In the genomic region with DNA sequence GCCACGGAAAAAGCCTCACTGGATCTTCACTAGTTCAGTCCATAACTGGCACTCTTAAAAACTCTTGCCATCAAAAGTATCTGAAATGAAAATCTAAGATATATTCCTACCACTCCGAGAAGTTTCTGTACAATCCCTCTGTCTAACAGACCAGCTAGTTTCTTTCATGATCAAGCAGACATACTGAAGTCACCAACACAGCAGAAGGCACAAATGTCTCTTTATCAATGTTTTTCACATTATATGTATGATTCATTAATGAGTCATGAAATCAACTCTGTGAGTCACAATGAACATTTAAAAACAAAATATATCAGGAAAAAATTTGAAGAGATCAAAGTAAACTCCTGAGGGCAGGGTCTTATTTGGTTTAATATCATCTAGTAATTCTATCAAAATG, we compare ENCODE assay signal across 21 cellular contexts. TPM values are rescaled to one million over a fixed set of nuclear protein-coding genes. Genes with fewer than 3 reads are reported as not detected.
DNase-seq lines count a peak whose midpoint lies in the region; ATAC-seq, FAIRE-seq and TF ChIP-seq lines count a peak whose summit lies in the region.
"Had no signal": no experiment of that assay in that cellular context is flagged by ENCODE, and none has a peak within 500 bp of the region (broad histone marks: within the 10 kb centered on the region; RNA-seq: fewer than 3 reads in every experiment).

No MANE protein-coding gene starts in this region.

- H3K4me1 Mint-ChIP-seq in HFFc6 (ENCODE audit: low read depth), result peaks cover 43% of the 10 kb centered on the region
- H3K4me1 Mint-ChIP-seq: naive B cell had no signal

- H3K4me3 Mint-ChIP-seq in HFFc6, result peak overlapping the region; percentile 21
- H3K4me3 Mint-ChIP-seq: activated naive CD8-positive, alpha-beta T cell; naive B cell had no signal

- peaks cover 21% of the 10 kb centered on the region for H3K9me3 Mint-ChIP-seq in HFFc6

- no peak overlapping the region for H3K4me2 ChIP-seq in A549

- H3K4me1 ChIP-seq in A549, result peaks cover 8% of the 10 kb centered on the region
- H3K4me1 ChIP-seq: body of pancreas, right atrium auricular region had no signal

- ATAC-seq in A549, result no peak
- no peak for ATAC-seq in GM18870 (IDR thresholded peaks at IDR 0.05; ENCODE audit: unreplicated experiment)
- ATAC-seq in HG03159 (IDR thresholded peaks at IDR 0.05; ENCODE audit: unreplicated experiment), result no peak
- ATAC-seq: body of pancreas had no signal

- H3K36me3 Mint-ChIP-seq in HFFc6 (ENCODE audit: low read depth), result peaks cover 19% of the 10 kb centered on the region
- H3K36me3 Mint-ChIP-seq: naive B cell had no signal

- no peak for DNase-seq in A549 (ENCODE audit: low read depth in 1 of 2, low spot score in 1 of 2)
- DNase-seq in HFFc6, result peak; percentile 26
- DNase-seq in astrocyte of the spinal cord (ENCODE audit: low read depth, low spot score), result peak; percentile 59
- DNase-seq in fibroblast of the aortic adventitia (ENCODE audit: low read depth), result peak; percentile 45
- no peak for DNase-seq in D721Med (ENCODE audit: insufficient read length, low spot score)
- DNase-seq in caudate nucleus (lab: John Stamatoyannopoulos, UW), result no peak
- DNase-seq: body of pancreas; cortex of kidney; GF-D8; KBM-7; mesendoderm; naive B cell; NCI-H2029; stimulated activated CD4-positive, alpha-beta T cell treated with anti-CD3 and anti-CD28 coated beads, Interleukin-15, amount 100 ng/mL, for 24 hours; substantia nigra had no signal

- H3K27ac ChIP-seq in A549 (peak overlapping the region in 1 of 2 experiments; percentile 23; a peak in 2 of 6 replicates), caudate nucleus (ENCODE audit: low read depth, low read length) (no peak overlapping the region)
- H3K27ac ChIP-seq: body of pancreas, right atrium auricular region had no signal

- TF ChIP-seq CTCF in A549 (IDR thresholded peaks at IDR 0.05) (no peak), HFFc6 (IDR thresholded peaks at IDR 0.05) (no peak), astrocyte of the spinal cord (IDR thresholded peaks at IDR 0.05; ENCODE audit: low read depth, low read length) (no peak), fibroblast of the aortic adventitia (IDR thresholded peaks at IDR 0.05; ENCODE audit: insufficient read depth, low read length) (no peak), D721Med (IDR thresholded peaks at IDR 0.05; ENCODE audit: insufficient read depth, missing control alignments) (no peak)

- H3K9me3 ChIP-seq in A549, result peaks cover 11% of the 10 kb centered on the region; the same call in 1 of the 3 replicates
- H3K9me3 ChIP-seq: body of pancreas had no signal

- H3K27me3 Mint-ChIP-seq in HFFc6 (ENCODE audit: insufficient read depth), result peaks cover 3% of the 10 kb centered on the region; the same call in 1 of the 2 replicates
- H3K27me3 Mint-ChIP-seq: activated naive CD8-positive, alpha-beta T cell had no signal

- H3K27ac Mint-ChIP-seq in HFFc6, result peak overlapping the region; percentile 40
- H3K27ac Mint-ChIP-seq: activated naive CD8-positive, alpha-beta T cell; naive B cell had no signal

- no peak for TF ChIP-seq POLR2A in A549 (IDR thresholded peaks at IDR 0.05; ENCODE audit: low read length)

- TF ChIP-seq RAD21 in A549 (conservative IDR thresholded peaks at IDR 0.05 in 1 of 2, IDR thresholded peaks at IDR 0.05 in 1 of 2), result no peak

- H3K4me3 ChIP-seq in A549, result no peak overlapping the region
- H3K4me3 ChIP-seq in astrocyte of the spinal cord (ENCODE audit: low read depth, low read length), result no peak overlapping the region
- no peak overlapping the region for H3K4me3 ChIP-seq in fibroblast of the aortic adventitia (ENCODE audit: low read depth, low read length)
- H3K4me3 ChIP-seq: body of pancreas, right atrium auricular region had no signal

- CTCF ChIA-PET in A549 (lab: Yijun Ruan, JAX), result interaction anchor here (1.9 kb wide), 1 partner anchor 165 kb away, joined by 5 read pairs; no protein-coding TSS in a partner anchor

- FAIRE-seq in A549 (lab: Jason Lieb, UNC) (no peak), D721Med (lab: Jason Lieb, UNC) (no peak)
- FAIRE-seq: endometrium, RCC 7860 had no signal

- 69% methylated on average over 2 of the region's 2 CpGs for WGBS in A549 (ENCODE audit: missing lambda C conversion rate)

- in situ Hi-C loops in astrocyte of the spinal cord (cut with HindIII; ENCODE audit: low sequenced_read_pairs), result no loop called here

- TF ChIP-seq EP300 in A549 (IDR thresholded peaks at IDR 0.05), result no peak

- POLR2A ChIA-PET in A549 (lab: Yijun Ruan, JAX), result no interaction called here

TF ChIP-seq in A549, 52 proteins besides CTCF, POLR2A, EP300 and RAD21:
- TF ChIP-seq FOSL2 (IDR thresholded peaks at IDR 0.05) (peak; percentile 60; the same call in 1 of the 2 replicates), FOSL2 (CRISPR knock-in tag; IDR thresholded peaks at IDR 0.05) (peak; percentile 87), JUNB (IDR thresholded peaks at IDR 0.05) (peak; percentile 36; the same call in 1 of the 2 replicates), HEYL (CRISPR knock-in tag; IDR thresholded peaks at IDR 0.05) (no peak)

RNA-seq across cellular contexts. Expression of a gene that starts 50.8 kb away (rescaled TPM):
- polyA plus RNA-seq in A549 (2011; rRNA removed) (114 and 131 TPM in 2 replicates), A549 (2017; fragmentation: RNase III; extraction: RNeasy Plus Mini Kit Qiagen cat#74134 plus additional on column Dnase treatment) (19.4 to 30.4 TPM (median 26.3 TPM) in 3 replicates)
- 28.2 and 38.5 TPM in 2 replicates for polyA plus RNA-seq in A549 (2012; cell fraction: cytosol; rRNA removed)
- polyA plus RNA-seq in A549 (2012; cell fraction: nucleus; rRNA removed), result 21.4 and 25.3 TPM in 2 replicates
- 76.1 and 95.1 TPM in 2 replicates for polyA minus RNA-seq in A549 (2011; rRNA and poly(A)+ RNA removed)
- 10 to 100 TPM; 47.0 to 73.5 (median 65.5) TPM for total RNA-seq in HFFc6 (2021; fragmentation: NEBNext Ultra II Directional; extraction: Animal tissue kit (Norgen Biotek cat#: 25700))
- total RNA-seq in fibroblast of the aortic adventitia (ENCODE audit: low replicate concordance), result 75.1 and 184 TPM in 2 replicates

RNA-seq across cellular contexts. Expression of a gene that starts 52.1 kb away (rescaled TPM):
- 226 and 328 TPM in 2 replicates for polyA plus RNA-seq in A549 (2011; rRNA removed)
- polyA plus RNA-seq in A549 (2012; cell fraction: cytosol; rRNA removed), result 44.4 and 70.1 TPM in 2 replicates
- polyA plus RNA-seq in A549 (2012; cell fraction: nucleus; rRNA removed), result 25.0 and 35.5 TPM in 2 replicates
- polyA plus RNA-seq in A549 (2017; fragmentation: RNase III; extraction: RNeasy Plus Mini Kit Qiagen cat#74134 plus additional on column Dnase treatment), result 50.7 to 88.7 TPM (median 73.1 TPM) in 3 replicates
- polyA minus RNA-seq in A549 (2011; rRNA and poly(A)+ RNA removed), result 228 and 243 TPM in 2 replicates
- 1 to 10 TPM; 2.9 to 6.4 (median 6.0) TPM for total RNA-seq in HFFc6 (2021; fragmentation: NEBNext Ultra II Directional; extraction: Animal tissue kit (Norgen Biotek cat#: 25700))
- total RNA-seq in fibroblast of the aortic adventitia (ENCODE audit: low replicate concordance), result 3.1 and 35.1 TPM in 2 replicates

Comparison
In these comparisons a context has a peak if more than half of its experiments do, and no peak if none do; other contexts are left out.
1. DNase-seq: peak in HFFc6 (single experiment), astrocyte of the spinal cord (single experiment) and fibroblast of the aortic adventitia (single experiment); none in A549 (0 of 2), D721Med (single experiment) and caudate nucleus (0 of 61).